27 cellular contexts compared by ENCODE assay signal in the genomic region with DNA sequence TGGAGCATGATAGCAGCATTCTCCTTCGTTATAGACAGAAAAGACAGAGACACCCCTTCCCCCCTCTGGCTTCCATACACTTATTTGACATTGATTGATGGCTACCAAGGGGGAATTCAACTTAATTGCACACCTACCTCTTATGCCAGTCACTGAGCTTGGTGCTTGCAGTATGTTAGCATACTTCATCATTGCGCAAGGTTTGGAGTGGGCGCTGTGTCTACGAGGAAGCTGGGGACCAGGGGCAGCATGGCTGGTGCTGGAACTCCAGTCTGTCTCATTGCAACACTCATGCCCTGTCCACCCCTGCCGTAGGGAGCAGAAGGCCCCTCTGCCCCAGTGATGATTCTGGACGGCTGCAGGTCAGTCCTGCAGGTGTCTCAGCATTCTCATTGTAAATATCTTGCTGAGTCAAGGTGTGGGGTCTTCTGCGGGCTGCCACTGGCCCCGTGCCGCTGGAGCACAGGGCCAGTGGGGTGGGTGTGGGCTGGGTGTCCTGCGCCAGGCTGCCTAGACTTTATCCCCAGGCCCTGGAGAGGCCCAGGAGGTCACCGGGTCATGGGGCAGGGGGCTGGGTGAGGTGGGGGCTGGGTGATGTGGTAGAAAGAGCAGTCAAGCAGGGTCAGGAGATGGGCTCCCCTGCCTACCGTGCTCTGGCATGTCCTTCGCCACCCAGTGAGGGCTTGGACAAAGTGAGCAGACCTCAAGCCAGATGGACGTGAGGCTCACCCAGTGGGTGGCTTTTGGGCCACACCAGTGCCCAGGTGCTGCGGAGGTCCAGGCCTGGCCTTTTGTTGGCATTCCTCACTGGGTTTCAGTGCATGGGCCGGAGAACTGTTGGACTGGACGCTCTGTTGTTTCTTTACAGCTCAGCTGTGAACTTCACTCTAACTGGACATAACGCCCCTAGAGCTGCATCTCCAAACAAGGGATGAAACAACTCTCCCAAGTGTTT.
A peak's percentile ranks its signal among the peaks of the same experiment; 100 is the strongest.
DNase-seq lines count a peak whose midpoint lies in the region; ATAC-seq, FAIRE-seq and TF ChIP-seq lines count a peak whose summit lies in the region.
"Had no signal": no experiment of that assay in that cellular context is flagged by ENCODE, and none has a peak within 500 bp of the region (broad histone marks: within the 10 kb centered on the region; RNA-seq: fewer than 3 reads in every experiment).

No MANE protein-coding gene starts in this region.

- no peak overlapping the region for H3K4me3 ChIP-seq in lung
- H3K4me3 ChIP-seq: esophagus muscularis mucosa, heart left ventricle, neural progenitor cell, SK-N-MC had no signal

- H3K4me1 ChIP-seq in lung (ENCODE audit: control insufficient read depth in 2 of 2, insufficient read depth in 2 of 2, low read length in 2 of 2), result no peaks in the 10 kb centered on the region
- H3K4me1 ChIP-seq: foreskin keratinocyte, heart left ventricle, neural progenitor cell had no signal

- FAIRE-seq in HTR-8/SVneo (lab: Jason Lieb, UNC), result no peak

- no peak overlapping the region for H3K27ac ChIP-seq in lung (ENCODE audit: low read depth in 1 of 2, low read length in 1 of 2)
- H3K27ac ChIP-seq: esophagus muscularis mucosa, foreskin keratinocyte, heart left ventricle, neural progenitor cell, RWPE1, SK-N-MC had no signal

- no peaks in the 10 kb centered on the region for H3K27me3 ChIP-seq in lung (ENCODE audit: control insufficient read depth, insufficient read depth)
- H3K27me3 ChIP-seq: esophagus muscularis mucosa, heart left ventricle, neural progenitor cell had no signal

- WGBS in lung, 2 donors, result 75 to 85% methylated on average over 18 of the region's 18 CpGs

- no peaks in the 10 kb centered on the region for H3K36me3 ChIP-seq in lung (ENCODE audit: control insufficient read depth in 2 of 2, insufficient read depth in 2 of 2, low read length in 2 of 2)
- H3K36me3 ChIP-seq: esophagus muscularis mucosa, heart left ventricle, neural progenitor cell had no signal

- ATAC-seq in lung (ENCODE audit: insufficient read depth, low FRiP score) (no peak), HG02642 (IDR thresholded peaks at IDR 0.05; ENCODE audit: poor library complexity, unreplicated experiment) (no peak)
- no peak for ATAC-seq in activated CD4-positive, CD25-positive, alpha-beta regulatory T cell treated with anti-CD3 and anti-CD28 coated beads, Interleukin-2, amount 50 U/mL, for 24 hours
- ATAC-seq: activated CD8-positive, alpha-beta T cell treated with anti-CD3 and anti-CD28 coated beads, Interleukin-2, amount 10 ng/mL, durations not matched to agents 7 days and 5 days; activated naive CD4-positive, alpha-beta T cell treated with anti-CD3 and anti-CD28 coated beads, Interleukin-2, amount 50 U/mL, for 72 hours; foreskin keratinocyte; HCT116; heart left ventricle; sciatic nerve; stimulated activated effector memory CD8-positive, alpha-beta T cell treated with anti-CD3 and anti-CD28 coated beads, Interleukin-12 subunit alpha, Interleukin-12 subunit beta, amount 100 ng/mL, for 72 hours had no signal

- DNase-seq in CD1c-positive myeloid dendritic cell (ENCODE audit: extremely low spot score) (peak; percentile 2), NCI-H128 (lab: John Stamatoyannopoulos, UW; ENCODE audit: unreplicated experiment) (peak; percentile 26), cerebellar cortex (ENCODE audit: low spot score) (peak; percentile 89), lung (ENCODE audit: low spot score) (peak; percentile 88), HTR-8/SVneo (ENCODE audit: insufficient read length, low spot score) (no peak), ACHN (no peak)
- DNase-seq: activated CD8-positive, alpha-beta T cell treated with anti-CD3 and anti-CD28 coated beads, Interleukin-2, amount 10 ng/mL, durations not matched to agents 7 days and 5 days; aorta; DMS79; foreskin keratinocyte; GF-D8; kidney glomerular epithelial cell; NCI-H226; NCI-H774; stimulated activated CD4-positive, alpha-beta T cell treated with anti-CD3 and anti-CD28 coated beads, Interleukin-12 subunit alpha, Interleukin-12 subunit beta, amount 100 ng/mL, for 4 hours; stimulated activated CD4-positive, alpha-beta T cell treated with anti-CD3 and anti-CD28 coated beads, Interleukin-4, amount 100 ng/mL, for 24 hours had no signal

- H3K9me3 ChIP-seq in lung (ENCODE audit: control insufficient read depth in 2 of 2, insufficient read depth in 1 of 2, low read length in 1 of 2), result no peaks in the 10 kb centered on the region

- no peak for TF ChIP-seq CTCF in lung (IDR thresholded peaks at IDR 0.05; ENCODE audit: control extremely low read depth, extremely low read depth)

- in situ Hi-C loops in ACHN (cut with HindIII; ENCODE audit: low pct_ligation_motif_present, low pct_unique_long_range_greater_than_20kb, low sequenced_read_pairs), result no loop called here

Comparison
In these comparisons a context has a peak if more than half of its experiments do, and no peak if none do; other contexts are left out.
1. DNase-seq: peak in CD1c-positive myeloid dendritic cell (single experiment), NCI-H128 (single experiment), cerebellar cortex (single experiment) and lung (single experiment); none in HTR-8/SVneo (single experiment) and ACHN (single experiment).